ENCODE assay signal across 7 cellular contexts in the genomic region with DNA sequence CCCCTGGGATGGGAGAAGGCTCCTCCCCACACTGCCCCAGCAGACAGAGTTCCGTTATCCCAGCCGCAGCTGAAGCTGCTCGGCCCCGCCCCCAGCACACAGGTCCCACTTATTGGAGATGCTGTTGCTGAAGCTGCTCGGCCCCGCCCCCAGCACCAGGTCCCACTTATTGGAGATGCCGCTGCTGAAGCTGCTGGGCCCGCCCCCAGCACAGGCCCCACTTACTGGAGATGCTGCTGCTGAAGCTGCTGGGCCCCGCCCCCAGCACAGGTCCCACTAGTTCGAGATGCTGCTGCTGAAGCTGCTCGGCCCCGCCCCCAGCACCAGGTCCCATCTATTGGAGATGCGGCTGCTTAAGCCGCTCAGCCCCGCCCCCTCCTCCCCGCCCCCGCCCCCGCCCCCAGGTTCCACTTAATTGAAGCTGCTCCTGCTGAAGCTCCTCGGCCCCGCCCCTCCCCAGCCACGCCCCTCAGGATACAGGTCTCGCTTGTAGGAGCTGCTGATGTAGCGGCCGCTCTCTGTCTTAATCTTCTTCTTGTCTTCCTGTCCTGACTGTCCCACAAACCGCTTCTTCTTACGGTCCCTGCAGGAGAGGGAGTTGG. TPM values are rescaled to one million over a fixed set of nuclear protein-coding genes. Genes with fewer than 3 reads are reported as not detected.
DNase-seq lines count a peak whose midpoint lies in the region; ATAC-seq, FAIRE-seq and TF ChIP-seq lines count a peak whose summit lies in the region.
"Had no signal": no experiment of that assay in that cellular context is flagged by ENCODE, and none has a peak within 500 bp of the region (broad histone marks: within the 10 kb centered on the region; RNA-seq: fewer than 3 reads in every experiment).

No MANE protein-coding gene starts in this region.

- H3K4me3 ChIP-seq in heart right ventricle = no peak overlapping the region

- peak; percentile 64 for FAIRE-seq in GM12891 (lab: Jason Lieb, UNC)

- peaks cover 9 to 95% (median 79%) of the 10 kb centered on the region in 9 donors for H3K36me3 ChIP-seq in heart right ventricle

- no peak for ATAC-seq in heart right ventricle

- intact Hi-C loops in heart right ventricle (cut with DNase I) = loop anchor here in 1 of 10 donors (5.0 kb wide), 1 partner anchor 989 kb away; no protein-coding TSS in a partner anchor

- peak; percentile 15; the same call in 1 of the 2 replicates for TF ChIP-seq POLR2A in GM12891 (IDR thresholded peaks at IDR 0.05; ENCODE audit: low read depth, low read length)

- H3K27me3 ChIP-seq in heart right ventricle = peaks cover 0 to 3% (median 0%) of the 10 kb centered on the region in 7 donors

- no peak overlapping the region for H3K27ac ChIP-seq in heart right ventricle
- H3K27ac ChIP-seq: neutrophil had no signal

- DNase-seq in GM12891 (ENCODE audit: insufficient read length, low spot score) (peak; percentile 80), NCI-H2227 (lab: John Stamatoyannopoulos, UW; ENCODE audit: unreplicated experiment) (peak; percentile 99), hypothalamus (lab: John Stamatoyannopoulos, UW) (peak in 33 of 51 donors; percentile 8 to 83 (median 49)), COR-L47 (lab: John Stamatoyannopoulos, UW) (no peak), heart right ventricle (no peak)
- no peak for DNase-seq in effector CD8-positive, alpha-beta T cell (lab: John Stamatoyannopoulos, UW)

- no peaks in the 10 kb centered on the region for H3K9me3 ChIP-seq in heart right ventricle
- H3K9me3 ChIP-seq: neutrophil had no signal

- no peak for TF ChIP-seq CTCF in heart right ventricle (IDR thresholded peaks at IDR 0.05)

- WGBS in heart right ventricle, 2 donors = 79 to 81% methylated on average over 22 to 26 of the region's 26 CpGs

- peaks cover 0 to 3% (median 0%) of the 10 kb centered on the region in 9 donors for H3K4me1 ChIP-seq in heart right ventricle

TF ChIP-seq in GM12891, 5 proteins besides CTCF, POLR2A, EP300 and RAD21:
- TF ChIP-seq PAX5 (IDR thresholded peaks at IDR 0.05; ENCODE audit: insufficient read depth, low read length, severe bottlenecking) (no peak), POU2F2 (IDR thresholded peaks at IDR 0.05; ENCODE audit: low read depth, low read length) (no peak), POLR2AphosphoS5 (IDR thresholded peaks at IDR 0.05; ENCODE audit: low read depth, low read length) (peak; percentile 25; the same call in 1 of the 2 replicates), TAF1 (IDR thresholded peaks at IDR 0.05; ENCODE audit: low read depth, low read length) (no peak), SPI1 (IDR thresholded peaks at IDR 0.05; ENCODE audit: low read depth, low read length) (no peak)

RNA-seq across cellular contexts. Expression of gene CFAP73, which starts 12.0 kb away (rescaled TPM):
- 0.54 TPM for polyA plus RNA-seq in GM12891 (2012; ENCODE audit: low read depth, missing spikeins)
- total RNA-seq in heart right ventricle = not detected
- polyA plus RNA-seq in heart right ventricle = under 1 TPM in 1 of 2 donors, not detected in 1; 0.10 TPM

RNA-seq across cellular contexts. Expression of gene DDX54, which starts 23.8 kb away (rescaled TPM):
- 48.2 TPM for polyA plus RNA-seq in GM12891 (2012; ENCODE audit: low read depth, missing spikeins)
- 10 to 100 TPM; 33.3 to 46.5 (median 37.5) TPM for total RNA-seq in heart right ventricle
- 10 to 100 TPM; 16.5 to 52.7 TPM for polyA plus RNA-seq in heart right ventricle

RNA-seq across cellular contexts. Expression of gene RITA1, which starts 24.0 kb away (rescaled TPM):
- polyA plus RNA-seq in GM12891 (2012; ENCODE audit: low read depth, missing spikeins) = 15.9 TPM
- total RNA-seq in heart right ventricle = 10 to 100 TPM; 11.9 to 20.8 (median 14.4) TPM
- polyA plus RNA-seq in heart right ventricle = 1 to 10 TPM; 8.0 to 9.9 TPM

RNA-seq across cellular contexts. Expression of gene RASAL1, which starts 26.0 kb away (rescaled TPM):
- 0.73 TPM for polyA plus RNA-seq in GM12891 (2012; ENCODE audit: low read depth, missing spikeins)
- not detected for total RNA-seq in heart right ventricle
- polyA plus RNA-seq in heart right ventricle = not detected

RNA-seq across cellular contexts. Expression of gene TPCN1, which starts 59.7 kb away (rescaled TPM):
- 16.4 TPM for polyA plus RNA-seq in GM12891 (2012; ENCODE audit: low read depth, missing spikeins)
- total RNA-seq in heart right ventricle = 100 to 1,000 TPM in 8 of 10 donors, 10 to 100 TPM in 2; 81.9 to 163 (median 127) TPM
- 100 to 1,000 TPM in 1 of 2 donors, 10 to 100 TPM in 1; 16.4 to 147 TPM for polyA plus RNA-seq in heart right ventricle

Comparison
In these comparisons a context has a peak if more than half of its experiments do, and no peak if none do; other contexts are left out.
1. DNase-seq: peak in GM12891 (single experiment), NCI-H2227 (single experiment) and hypothalamus (33 of 51); none in COR-L47 (single experiment), heart right ventricle (0 of 2) and effector CD8-positive, alpha-beta T cell (single experiment).